20 cellular contexts compared by ENCODE assay signal in the genomic region with DNA sequence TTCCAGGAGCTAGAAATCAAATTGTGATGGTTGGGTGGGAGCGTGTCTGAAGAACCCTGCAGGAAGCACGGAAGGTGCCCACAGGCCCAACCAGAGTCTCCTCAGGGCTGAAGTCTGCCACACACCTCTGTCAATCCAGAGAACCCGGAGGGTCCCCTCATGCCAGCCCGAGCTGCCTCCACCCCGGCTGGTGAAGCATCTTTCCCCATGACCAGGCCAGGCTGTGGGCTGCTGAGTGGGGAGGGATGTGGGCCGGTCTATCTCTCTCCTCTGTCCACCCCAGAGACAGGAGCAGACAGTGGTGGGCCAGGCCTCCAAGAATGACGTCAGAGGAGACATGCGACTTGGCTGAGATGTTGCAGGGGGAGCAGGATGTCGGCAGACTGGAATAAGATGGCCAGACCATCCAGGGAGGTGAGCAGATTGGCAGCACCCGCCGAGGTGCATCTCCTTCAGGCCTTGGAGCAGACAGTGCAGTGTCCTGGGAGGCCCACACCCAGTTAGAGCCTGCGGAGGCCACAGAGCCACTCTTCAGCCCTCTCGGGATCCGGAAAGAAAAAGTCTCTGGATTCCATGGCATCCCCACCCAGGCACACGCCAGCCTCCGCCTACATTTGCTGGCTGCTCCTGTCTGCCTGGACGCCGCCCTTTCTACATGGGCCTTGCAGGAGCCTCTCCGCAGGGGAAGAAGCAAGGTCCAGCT.
DNase-seq lines count a peak whose midpoint lies in the region; ATAC-seq, FAIRE-seq and TF ChIP-seq lines count a peak whose summit lies in the region.
"Had no signal": no experiment of that assay in that cellular context is flagged by ENCODE, and none has a peak within 500 bp of the region (broad histone marks: within the 10 kb centered on the region; RNA-seq: fewer than 3 reads in every experiment).

No MANE protein-coding gene starts in this region.

- no peaks in the 10 kb centered on the region for H4K20me1 ChIP-seq in HepG2 (ENCODE audit: insufficient read depth, low read length)
- H4K20me1 ChIP-seq: BLaER1 had no signal

- H3K79me2 ChIP-seq in HepG2 (ENCODE audit: insufficient read depth, low read length) = no peaks in the 10 kb centered on the region

- intact Hi-C loops in HepG2 (cut with micrococcal nuclease; ENCODE audit: unreplicated experiment) = no loop called here
- intact Hi-C loops in right lobe of liver (cut with DNase I) = no loop called here

- 11% methylated on average over 11 of the region's 19 CpGs for WGBS in HepG2 (ENCODE audit: low lambda C conversion rate)
- WGBS in right lobe of liver (ENCODE audit: insufficient coverage, low coverage, low lambda C conversion rate, missing lambda C conversion rate) = 52% methylated on average over 5 of the region's 19 CpGs

- no peaks in the 10 kb centered on the region for H3K4me1 ChIP-seq in HepG2 (ENCODE audit: insufficient read depth, low read length)
- H3K4me1 ChIP-seq in right lobe of liver = no peaks in the 10 kb centered on the region
- H3K4me1 ChIP-seq: BLaER1, Caco-2, HAP-1 had no signal

- POLR2A ChIA-PET in HepG2 (lab: Yijun Ruan, JAX) = no interaction called here

- in situ Hi-C loops in HepG2 (cut with HindIII; ENCODE audit: extremely low pct_ligation_motif_present, low pct_unique_long_range_greater_than_20kb) = no loop called here
- in situ Hi-C loops in GM13976 (cut with MboI; ENCODE audit: low sequenced_read_pairs, unreplicated experiment) = no loop called here

- FAIRE-seq in HepG2 (lab: Jason Lieb, UNC) = no peak
- FAIRE-seq: G401.6, GM12878, GM18507 had no signal

- H3K36me3 ChIP-seq in HepG2 (replicated peaks in 1 of 2; ENCODE audit: control insufficient read depth in 1 of 2, insufficient read depth in 2 of 2, low read length in 2 of 2) (no peaks in the 10 kb centered on the region), right lobe of liver (no peaks in the 10 kb centered on the region)
- H3K36me3 ChIP-seq: BLaER1, HAP-1 had no signal

- H3K9me3 ChIP-seq in HepG2 (ENCODE audit: low read length) = no peaks in the 10 kb centered on the region
- no peaks in the 10 kb centered on the region for H3K9me3 ChIP-seq in right lobe of liver
- H3K9me3 ChIP-seq: BLaER1, Caco-2, HAP-1 had no signal

- BruUV-seq in HepG2 (replicated peaks; lab: Mats Ljungman, UMichigan) = no TSS peak

- no peak overlapping the region for H3K4me2 ChIP-seq in HepG2 (ENCODE audit: low read depth, low read length)
- H3K4me2 ChIP-seq: BLaER1, GM23338 had no signal

- no peak for ATAC-seq in HepG2
- no peak for ATAC-seq in right lobe of liver
- ATAC-seq in HG03469 (IDR thresholded peaks at IDR 0.05; ENCODE audit: unreplicated experiment) = no peak
- no peak for ATAC-seq in HG03457 (IDR thresholded peaks at IDR 0.05; ENCODE audit: unreplicated experiment)
- ATAC-seq: CD8-positive, alpha-beta T cell; GM12878; GM23338 had no signal

- H3K4me3 ChIP-seq in HepG2 (replicated peaks in 1 of 3; ENCODE audit: insufficient read depth in 1 of 3, low read depth in 2 of 3, low read length in 3 of 3) (no peak overlapping the region), right lobe of liver (no peak overlapping the region), coronary artery (no peak overlapping the region)
- H3K4me3 ChIP-seq: BLaER1, GM12878, GM23338, HAP-1 had no signal

- H3K27me3 ChIP-seq in HepG2 (ENCODE audit: control insufficient read depth in 1 of 2, insufficient read depth in 2 of 2, low read length in 2 of 2) = peaks cover 8 to 75% of the 10 kb centered on the region in 2 experiments
- H3K27me3 ChIP-seq in right lobe of liver = no peaks in the 10 kb centered on the region
- H3K27me3 ChIP-seq: BLaER1 had no signal

- no peak for TF ChIP-seq RAD21 in HepG2 (CRISPR knock-in tag; IDR thresholded peaks at IDR 0.05)

- TF ChIP-seq POLR2A in HepG2 (IDR thresholded peaks at IDR 0.05; ENCODE audit: insufficient read depth in 1 of 2, low read depth in 2 of 2, low read length in 2 of 2) = no peak
- TF ChIP-seq POLR2A in right lobe of liver (IDR thresholded peaks at IDR 0.05) = no peak

- DNase-seq in HepG2 (ENCODE audit: low spot score) (no peak), right lobe of liver (no peak), GM13976 (ENCODE audit: low spot score) (peak; percentile 18), coronary artery (ENCODE audit: low spot score) (peak; percentile 43)
- no peak for DNase-seq in activated CD4-positive, alpha-beta T cell treated with anti-CD3 and anti-CD28 coated beads, Interleukin-2, amount 50 U/mL, for 1 hour
- DNase-seq: Caco-2; CD4-positive, CD25-positive, alpha-beta regulatory T cell; DMS153; DND-41; HFFc6 had no signal

- H2AFZ ChIP-seq in HepG2 (ENCODE audit: low read length) = no peak overlapping the region
- H2AFZ ChIP-seq: GM23338 had no signal

- TF ChIP-seq CTCF in HepG2 (CRISPR knock-in tag; IDR thresholded peaks at IDR 0.05) = no peak
- no peak for TF ChIP-seq CTCF in right lobe of liver (IDR thresholded peaks at IDR 0.05)
- no peak for TF ChIP-seq CTCF in GM13976 (IDR thresholded peaks at IDR 0.05; ENCODE audit: borderline replicate concordance, control extremely low read depth, extremely low read depth, insufficient read depth, missing control alignments)
- no peak for TF ChIP-seq CTCF in coronary artery (IDR thresholded peaks at IDR 0.05)

- CTCF ChIA-PET in HepG2 (lab: Yijun Ruan, JAX; ENCODE audit: low intra/inter-chr PET ratio, low total read pairs) = no interaction called here

- TF ChIP-seq EP300 in HepG2 (IDR thresholded peaks at IDR 0.05; ENCODE audit: low read depth in 2 of 2, low read length in 2 of 2) (no peak), HepG2 (CRISPR knock-in tag; IDR thresholded peaks at IDR 0.05; ENCODE audit: borderline replicate concordance) (no peak)

- H3K9ac ChIP-seq in HepG2 (ENCODE audit: insufficient read depth, low read depth, low read length) = no peak overlapping the region
- H3K9ac ChIP-seq: BLaER1 had no signal

- H3K27ac ChIP-seq in HepG2 (ENCODE audit: extremely low read length, insufficient read depth, low read length) = no peak overlapping the region
- no peak overlapping the region for H3K27ac ChIP-seq in right lobe of liver
- H3K27ac ChIP-seq in coronary artery = no peak overlapping the region
- H3K27ac ChIP-seq: BLaER1, C4-2B had no signal

TF ChIP-seq in HepG2, 621 proteins besides CTCF, POLR2A, EP300 and RAD21:
- peak; percentile 91 for TF ChIP-seq ATF7 (IDR thresholded peaks at IDR 0.05)
- TF ChIP-seq ATF7 (CRISPR knock-in tag; IDR thresholded peaks at IDR 0.05) = no peak
- peak; percentile 91 for TF ChIP-seq CREB1 (IDR thresholded peaks at IDR 0.05)
- no peak for TF ChIP-seq CREB1 (CRISPR knock-in tag; IDR thresholded peaks at IDR 0.05)
- TF ChIP-seq ZNF441 (CRISPR knock-in tag; IDR thresholded peaks at IDR 0.05; ENCODE audit: borderline replicate concordance) = no peak

Comparison
In these comparisons a context has a peak if more than half of its experiments do, and no peak if none do; other contexts are left out.
1. DNase-seq: peak in GM13976 (single experiment) and coronary artery (single experiment); none in HepG2 (single experiment), right lobe of liver (0 of 3) and activated CD4-positive, alpha-beta T cell treated with anti-CD3 and anti-CD28 coated beads, Interleukin-2, amount 50 U/mL, for 1 hour (single experiment).